ENCODE assay signal across 5 cellular contexts in genomic region chr6:167168296-167168695, GRCh38. TPM values are rescaled to one million over a fixed set of nuclear protein-coding genes. Genes with fewer than 3 reads are reported as not detected.
"Had no signal": no experiment of that assay in that cellular context is flagged by ENCODE, and none has a peak within 500 bp of the region (broad histone marks: within the 10 kb centered on the region; RNA-seq: fewer than 3 reads in every experiment).

No MANE protein-coding gene starts in this region.

RNA-seq across cellular contexts. Expression of gene GPR31, which starts 10.5 kb away (rescaled TPM):
- total RNA-seq: GM23248, H1, H9, HT-29 had no signal
- polyA plus RNA-seq: GM23248, H1, IgD-negative memory B cell had no signal

RNA-seq across cellular contexts. Expression of gene CCR6, which starts 45.4 kb away (rescaled TPM):
- total RNA-seq: GM23248, H1, H9 had no signal
- polyA plus RNA-seq: GM23248 had no signal
